Comparison of ENCODE assay signal across 19 cellular contexts in the genomic region with DNA sequence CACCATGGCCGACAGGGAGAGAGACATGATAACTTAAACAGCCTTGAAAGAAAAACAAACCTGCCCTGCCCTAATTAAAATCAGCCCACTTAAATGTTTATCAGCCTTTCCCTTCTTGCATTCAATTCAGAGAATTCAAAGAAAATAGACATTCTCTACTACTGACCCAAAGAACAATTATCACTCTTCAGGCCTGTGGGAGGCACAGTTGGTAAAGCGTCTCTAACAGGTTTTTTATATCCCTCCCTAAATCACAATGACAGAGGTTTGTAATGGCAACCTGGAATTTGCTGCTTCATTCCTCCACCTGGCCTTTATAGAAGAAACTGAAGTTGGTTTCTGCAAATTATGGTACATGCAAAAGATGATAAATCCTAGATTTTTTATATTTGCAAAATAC. TPM values are rescaled to one million over a fixed set of nuclear protein-coding genes. Genes with fewer than 3 reads are reported as not detected.
A peak's percentile ranks its signal among the peaks of the same experiment; 100 is the strongest.
DNase-seq lines count a peak whose midpoint lies in the region; ATAC-seq and TF ChIP-seq lines count a peak whose summit lies in the region.
"Had no signal": no experiment of that assay in that cellular context is flagged by ENCODE, and none has a peak within 500 bp of the region (broad histone marks: within the 10 kb centered on the region; RNA-seq: fewer than 3 reads in every experiment).

No MANE protein-coding gene starts in this region.

- DNase-seq in heart left ventricle = no peak
- DNase-seq in Right ventricle myocardium inferior (ENCODE audit: missing footprints) = no peak
- no peak for DNase-seq in mammary epithelial cell
- no peak for DNase-seq in vagina (ENCODE audit: extremely low spot score in 2 of 2)
- no peak for DNase-seq in activated T-cell treated with anti-CD3 and anti-CD28 coated beads, Interleukin-2, amount 50 U/mL, for 4 hours
- DNase-seq in activated CD8-positive, alpha-beta T cell treated with anti-CD3 and anti-CD28 coated beads, Interleukin-2, amount 10 ng/mL, durations not matched to agents 7 days and 5 days = no peak
- no peak for DNase-seq in MV-4-11 (lab: John Stamatoyannopoulos, UW)
- DNase-seq: activated gamma-delta T cell treated with Interleukin-2 at 50 U/mL for 16 hours, anterior cingulate cortex, natural killer cell, SHP77, T-helper 2 cell had no signal

- H2AFZ ChIP-seq in mammary epithelial cell (ENCODE audit: low read depth, low read length) = peak overlapping the region; percentile 91

- peak overlapping the region; percentile 41 to 61 (median 57) for H3K4me3 Mint-ChIP-seq in nephron
- H3K4me3 Mint-ChIP-seq in activated T-cell treated with anti-CD3 and anti-CD28 coated beads, Interleukin-2, amount 50 U/mL, for 4 hours = no peak overlapping the region
- H3K4me3 Mint-ChIP-seq in activated CD8-positive, alpha-beta T cell treated with anti-CD3 and anti-CD28 coated beads, Interleukin-2, amount 10 ng/mL, durations not matched to agents 7 days and 5 days = no peak overlapping the region
- H3K4me3 Mint-ChIP-seq: natural killer cell; stimulated activated naive B cell treated with anti-CD40 and anti-IgM and Interleukin-4, amounts not matched to agents 10 μg/mL and 1 μg/mL and 100 μg/mL, for 72 hours had no signal

- POLR2A ChIA-PET in activated CD8-positive, alpha-beta T cell treated with anti-CD3 and anti-CD28 coated beads, Interleukin-2, amount 10 ng/mL, durations not matched to agents 7 days and 5 days (lab: Charles Lee) = no interaction called here

- peak overlapping the region; percentile 93 to 96 (median 95) for H3K27ac Mint-ChIP-seq in nephron
- no peak overlapping the region for H3K27ac Mint-ChIP-seq in activated CD8-positive, alpha-beta T cell treated with anti-CD3 and anti-CD28 coated beads, Interleukin-2, amount 10 ng/mL, durations not matched to agents 7 days and 5 days
- H3K27ac Mint-ChIP-seq: natural killer cell; stimulated activated naive B cell treated with anti-CD40 and anti-IgM and Interleukin-4, amounts not matched to agents 10 μg/mL and 1 μg/mL and 100 μg/mL, for 72 hours had no signal

- H3K4me1 ChIP-seq in heart left ventricle (peaks cover 0 to 18% (median 0%) of the 10 kb centered on the region in 12 donors), mammary epithelial cell (ENCODE audit: insufficient read depth, low read length) (no peaks in the 10 kb centered on the region), vagina (peaks cover 5% of the 10 kb centered on the region)
- H3K4me1 ChIP-seq: colonic mucosa had no signal

- ATAC-seq in heart left ventricle = no peak
- ATAC-seq in Right ventricle myocardium inferior = no peak
- no peak for ATAC-seq in activated T-cell treated with anti-CD3 and anti-CD28 coated beads, Interleukin-2, amount 50 U/mL, for 4 hours
- no peak for ATAC-seq in activated CD8-positive, alpha-beta T cell treated with anti-CD3 and anti-CD28 coated beads, Interleukin-2, amount 10 ng/mL, durations not matched to agents 7 days and 5 days
- ATAC-seq: natural killer cell had no signal

- H3K4me1 Mint-ChIP-seq in nephron = peaks cover 60% of the 10 kb centered on the region
- H3K4me1 Mint-ChIP-seq in activated T-cell treated with anti-CD3 and anti-CD28 coated beads, Interleukin-2, amount 50 U/mL, for 4 hours (ENCODE audit: low read depth) = no peaks in the 10 kb centered on the region
- no peaks in the 10 kb centered on the region for H3K4me1 Mint-ChIP-seq in activated CD8-positive, alpha-beta T cell treated with anti-CD3 and anti-CD28 coated beads, Interleukin-2, amount 10 ng/mL, durations not matched to agents 7 days and 5 days (ENCODE audit: low read depth)
- H3K4me1 Mint-ChIP-seq: natural killer cell had no signal

- TF ChIP-seq POLR2A in heart left ventricle (IDR thresholded peaks at IDR 0.05) = no peak
- TF ChIP-seq POLR2A in vagina (IDR thresholded peaks at IDR 0.05) = no peak

- H3K9me3 Mint-ChIP-seq in nephron = no peaks in the 10 kb centered on the region
- H3K9me3 Mint-ChIP-seq in activated T-cell treated with anti-CD3 and anti-CD28 coated beads, Interleukin-2, amount 50 U/mL, for 4 hours = no peaks in the 10 kb centered on the region
- H3K9me3 Mint-ChIP-seq in activated CD8-positive, alpha-beta T cell treated with anti-CD3 and anti-CD28 coated beads, Interleukin-2, amount 10 ng/mL, durations not matched to agents 7 days and 5 days (ENCODE audit: insufficient read depth) = no peaks in the 10 kb centered on the region
- H3K9me3 Mint-ChIP-seq: natural killer cell; stimulated activated naive B cell treated with anti-CD40 and anti-IgM and Interleukin-4, amounts not matched to agents 10 μg/mL and 1 μg/mL and 100 μg/mL, for 72 hours had no signal

- H3K9me3 ChIP-seq in heart left ventricle = no peaks in the 10 kb centered on the region
- H3K9me3 ChIP-seq in mammary epithelial cell (replicated peaks; ENCODE audit: insufficient read depth, low read length) = no peaks in the 10 kb centered on the region
- H3K9me3 ChIP-seq in vagina = no peaks in the 10 kb centered on the region
- H3K9me3 ChIP-seq: colonic mucosa, gastroesophageal sphincter, psoas muscle had no signal

- WGBS in heart left ventricle, 4 donors = 55 to 68% (median 58%) methylated on average over 2 of the region's 2 CpGs
- WGBS in mammary epithelial cell (ENCODE audit: low coverage, missing lambda C conversion rate) = 97% methylated on average over 2 of the region's 2 CpGs

- CTCF ChIA-PET in mammary epithelial cell (lab: Charles Lee; ENCODE audit: low non-redundant PET) = no interaction called here
- CTCF ChIA-PET in activated CD8-positive, alpha-beta T cell treated with anti-CD3 and anti-CD28 coated beads, Interleukin-2, amount 10 ng/mL, durations not matched to agents 7 days and 5 days (lab: Charles Lee) = no interaction called here

- intact Hi-C loops in heart left ventricle (cut with DNase I) = no loop called here
- intact Hi-C loops in Right ventricle myocardium inferior (cut with DNase I) = no loop called here
- intact Hi-C loops in mammary epithelial cell (cut with micrococcal nuclease) = no loop called here
- intact Hi-C loops in vagina (cut with DNase I) = loop anchor here (5.0 kb wide), 1 partner anchor 224 kb away; a partner anchor contains a TSS

- H3K27me3 ChIP-seq in heart left ventricle (no peaks in the 10 kb centered on the region), mammary epithelial cell (ENCODE audit: insufficient read depth, low read length) (no peaks in the 10 kb centered on the region), vagina (no peaks in the 10 kb centered on the region)
- H3K27me3 ChIP-seq: colonic mucosa had no signal

- H3K27ac ChIP-seq in heart left ventricle (peak overlapping the region in 8 of 12 donors; percentile 19 to 64 (median 42)), mammary epithelial cell (ENCODE audit: insufficient read depth, low read depth, low read length) (no peak overlapping the region), vagina (peak overlapping the region; percentile 55)
- H3K27ac ChIP-seq: colonic mucosa, psoas muscle had no signal

- H3K4me2 ChIP-seq in mammary epithelial cell (ENCODE audit: insufficient read depth, low read depth, low read length) = no peak overlapping the region

- no TSS peak for BruUV-seq in mammary epithelial cell (replicated peaks; lab: Mats Ljungman, UMichigan)

- H3K27me3 Mint-ChIP-seq in nephron (ENCODE audit: low read depth) = no peaks in the 10 kb centered on the region
- H3K27me3 Mint-ChIP-seq in activated T-cell treated with anti-CD3 and anti-CD28 coated beads, Interleukin-2, amount 50 U/mL, for 4 hours (ENCODE audit: low read depth) = peaks cover 24% of the 10 kb centered on the region
- peaks cover 26% of the 10 kb centered on the region for H3K27me3 Mint-ChIP-seq in activated CD8-positive, alpha-beta T cell treated with anti-CD3 and anti-CD28 coated beads, Interleukin-2, amount 10 ng/mL, durations not matched to agents 7 days and 5 days (ENCODE audit: low read depth)

- no peaks in the 10 kb centered on the region for H3K36me3 Mint-ChIP-seq in nephron (ENCODE audit: low read depth)
- H3K36me3 Mint-ChIP-seq in activated T-cell treated with anti-CD3 and anti-CD28 coated beads, Interleukin-2, amount 50 U/mL, for 4 hours (ENCODE audit: insufficient read depth) = no peaks in the 10 kb centered on the region
- no peaks in the 10 kb centered on the region for H3K36me3 Mint-ChIP-seq in activated CD8-positive, alpha-beta T cell treated with anti-CD3 and anti-CD28 coated beads, Interleukin-2, amount 10 ng/mL, durations not matched to agents 7 days and 5 days (ENCODE audit: low read depth)
- H3K36me3 Mint-ChIP-seq: natural killer cell; stimulated activated naive B cell treated with anti-CD40 and anti-IgM and Interleukin-4, amounts not matched to agents 10 μg/mL and 1 μg/mL and 100 μg/mL, for 72 hours had no signal

- H3K36me3 ChIP-seq in heart left ventricle (no peaks in the 10 kb centered on the region), mammary epithelial cell (ENCODE audit: insufficient read depth, low read length) (no peaks in the 10 kb centered on the region), vagina (no peaks in the 10 kb centered on the region)
- H3K36me3 ChIP-seq: colonic mucosa, gastroesophageal sphincter had no signal

- H3K4me3 ChIP-seq in heart left ventricle (no peak overlapping the region), mammary epithelial cell (replicated peaks in 1 of 3; ENCODE audit: insufficient read depth in 1 of 3, low read depth in 2 of 3, low read length in 3 of 3) (no peak overlapping the region), vagina (no peak overlapping the region)
- H3K4me3 ChIP-seq: colonic mucosa, gastroesophageal sphincter, lung, psoas muscle had no signal

- in situ Hi-C loops in mammary epithelial cell (cut with MboI; ENCODE audit: low sequenced_read_pairs in 2 of 2) = loop anchor here in 1 of 2 donors (10.0 kb wide), 1 partner anchor 47 kb away; no protein-coding TSS in a partner anchor

- H3K79me2 ChIP-seq in mammary epithelial cell (ENCODE audit: insufficient read depth, low read length) = no peaks in the 10 kb centered on the region

- TF ChIP-seq CTCF in heart left ventricle (IDR thresholded peaks at IDR 0.05) (no peak), mammary epithelial cell (conservative IDR thresholded peaks at IDR 0.05 in 1 of 2, IDR thresholded peaks at IDR 0.05 in 1 of 2; ENCODE audit: extremely low read depth in 1 of 2, insufficient read depth in 1 of 2, low read depth in 1 of 2, low read length in 2 of 2) (no peak), nephron (IDR thresholded peaks at IDR 0.05; ENCODE audit: unreplicated experiment in 3 of 3) (no peak), vagina (IDR thresholded peaks at IDR 0.05) (no peak)

- dilution Hi-C loops in mammary epithelial cell (cut with HindIII; ENCODE audit: low sequenced_read_pairs) = no loop called here

- H4K20me1 ChIP-seq in mammary epithelial cell (ENCODE audit: insufficient read depth, low read length) = no peaks in the 10 kb centered on the region

- H3K9ac ChIP-seq in mammary epithelial cell (ENCODE audit: insufficient read depth, low read length) = no peak overlapping the region

RNA-seq across cellular contexts. Expression of a gene that starts 1.7 kb away (rescaled TPM):
- under 1 TPM in 6 of 9 donors, not detected in 3; 0.07 to 0.50 (median 0.21) TPM for total RNA-seq in heart left ventricle
- under 1 TPM; 0.08 to 0.18 TPM for polyA plus RNA-seq in heart left ventricle
- total RNA-seq in Right ventricle myocardium inferior = 0.35 TPM
- 1 to 10 TPM; 3.5 to 5.7 TPM for total RNA-seq in mammary epithelial cell
- polyA plus RNA-seq in mammary epithelial cell = 3.1 TPM
- polyA minus RNA-seq in mammary epithelial cell = 10.0 TPM
- total RNA-seq in vagina = not detected
- not detected for total RNA-seq in activated T-cell treated with anti-CD3 and anti-CD28 coated beads, Interleukin-2, amount 50 U/mL, for 4 hours
- not detected for total RNA-seq in activated CD8-positive, alpha-beta T cell treated with anti-CD3 and anti-CD28 coated beads, Interleukin-2, amount 10 ng/mL, durations not matched to agents 7 days and 5 days
- total RNA-seq: endothelial cell of umbilical vein had no signal
- polyA plus RNA-seq: endothelial cell of umbilical vein had no signal

RNA-seq across cellular contexts. Expression of a gene that starts 27.3 kb away (rescaled TPM):
- total RNA-seq in heart left ventricle = 10 to 100 TPM; 24.8 to 45.1 (median 35.8) TPM
- polyA plus RNA-seq in heart left ventricle = 10 to 100 TPM; 12.3 to 18.5 TPM
- 34.5 TPM for total RNA-seq in Right ventricle myocardium inferior
- 10 to 100 TPM; 46.2 to 53.3 TPM for total RNA-seq in mammary epithelial cell
- polyA plus RNA-seq in mammary epithelial cell = 15.1 TPM
- polyA minus RNA-seq in mammary epithelial cell = 45.7 TPM
- total RNA-seq in vagina = 9.3 TPM
- 10 to 100 TPM; 13.3 to 15.1 (median 14.8) TPM for total RNA-seq in activated T-cell treated with anti-CD3 and anti-CD28 coated beads, Interleukin-2, amount 50 U/mL, for 4 hours
- total RNA-seq in activated CD8-positive, alpha-beta T cell treated with anti-CD3 and anti-CD28 coated beads, Interleukin-2, amount 10 ng/mL, durations not matched to agents 7 days and 5 days = 10 to 100 TPM; 13.9 to 15.6 TPM

Comparison
In these comparisons a context has a peak if more than half of its experiments do, and no peak if none do; other contexts are left out.
1. H3K4me3 Mint-ChIP-seq: peak in nephron (3 of 3); none in activated T-cell treated with anti-CD3 and anti-CD28 coated beads, Interleukin-2, amount 50 U/mL, for 4 hours (single experiment) and activated CD8-positive, alpha-beta T cell treated with anti-CD3 and anti-CD28 coated beads, Interleukin-2, amount 10 ng/mL, durations not matched to agents 7 days and 5 days (single experiment).